Comparison of ENCODE assay signal across 7 cellular contexts in the genomic region with DNA sequence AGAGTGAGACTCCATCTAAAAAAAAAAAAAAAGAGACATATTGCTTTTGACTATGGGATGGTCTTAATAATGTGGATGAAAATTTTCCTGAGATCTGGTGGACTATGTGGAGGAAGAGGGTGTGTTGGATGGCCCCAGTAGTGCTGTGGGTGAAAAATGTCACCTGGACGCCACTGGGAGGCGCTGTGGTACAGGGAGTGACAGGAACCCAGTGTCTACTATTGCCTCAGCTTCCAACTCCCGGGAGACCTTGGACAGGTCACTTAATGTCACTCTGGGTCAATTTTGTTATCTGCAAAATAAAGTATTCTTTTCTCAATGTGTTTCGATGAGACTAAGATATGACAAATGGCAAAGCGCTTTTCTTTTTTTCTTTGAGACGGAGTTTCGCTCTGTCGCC. TPM values are rescaled to one million over a fixed set of nuclear protein-coding genes. Genes with fewer than 3 reads are reported as not detected.
DNase-seq lines count a peak whose midpoint lies in the region; ATAC-seq and TF ChIP-seq lines count a peak whose summit lies in the region.

No MANE protein-coding gene starts in this region.

- H3K4me1 ChIP-seq in PC-9 (replicated peaks; ENCODE audit: insufficient read depth) (no peaks in the 10 kb centered on the region), cardiac muscle cell (ENCODE audit: low read depth) (peaks cover 15% of the 10 kb centered on the region), prostate gland (replicated peaks) (no peaks in the 10 kb centered on the region)

- H3K4me1 Mint-ChIP-seq in activated naive CD4-positive, alpha-beta T cell treated with anti-CD3 and anti-CD28 coated beads for 36 hours (ENCODE audit: low read depth) = no peaks in the 10 kb centered on the region

- H3K36me3 ChIP-seq in PC-9 (ENCODE audit: low read depth) = no peaks in the 10 kb centered on the region
- H3K36me3 ChIP-seq in cardiac muscle cell = no peaks in the 10 kb centered on the region
- no peaks in the 10 kb centered on the region for H3K36me3 ChIP-seq in prostate gland

- H3K27me3 Mint-ChIP-seq in activated naive CD4-positive, alpha-beta T cell treated with anti-CD3 and anti-CD28 coated beads for 36 hours (ENCODE audit: low read depth) = peaks cover 13% of the 10 kb centered on the region

- no peak overlapping the region for H3K27ac ChIP-seq in PC-9
- H3K27ac ChIP-seq in cardiac muscle cell = no peak overlapping the region
- no peak overlapping the region for H3K27ac ChIP-seq in prostate gland

- H3K4me2 ChIP-seq in PC-9 = no peak overlapping the region

- H3K79me2 ChIP-seq in PC-9 (ENCODE audit: low read depth) = no peaks in the 10 kb centered on the region

- no peaks in the 10 kb centered on the region for H3K9me3 ChIP-seq in PC-9 (ENCODE audit: insufficient read depth, low read depth)
- no peaks in the 10 kb centered on the region for H3K9me3 ChIP-seq in cardiac muscle cell (ENCODE audit: low read depth)
- no peaks in the 10 kb centered on the region for H3K9me3 ChIP-seq in prostate gland

- no peaks in the 10 kb centered on the region for H3K9me3 Mint-ChIP-seq in activated naive CD4-positive, alpha-beta T cell treated with anti-CD3 and anti-CD28 coated beads for 36 hours

- POLR2A ChIA-PET in PC-9 (lab: Charles Lee; ENCODE audit: unreplicated experiment) = no interaction called here

- intact Hi-C loops in PC-9 (cut with micrococcal nuclease; ENCODE audit: unreplicated experiment) (loop anchor here (10.0 kb wide), 1 partner anchor 340 kb away; no protein-coding TSS in a partner anchor), prostate gland (cut with DNase I) (loop anchor here (5.0 kb wide), 1 partner anchor 337 kb away; no protein-coding TSS in a partner anchor)
- intact Hi-C loops in activated naive CD4-positive, alpha-beta T cell treated with anti-CD3 and anti-CD28 coated beads for 36 hours (cut with micrococcal nuclease) = loop anchor here (1.0 to 10.0 kb wide), 5 partner anchors 76 to 560 kb away; no protein-coding TSS in a partner anchor

- H3K27ac Mint-ChIP-seq in activated naive CD4-positive, alpha-beta T cell treated with anti-CD3 and anti-CD28 coated beads for 36 hours = no peak overlapping the region

- CTCF ChIA-PET in PC-9 (lab: Charles Lee) = interaction anchor here (0.6 to 0.7 kb wide), 2 partner anchors 1803 to 1986 kb away, joined by 3 to 4 read pairs; no protein-coding TSS in a partner anchor
- CTCF ChIA-PET in activated naive CD4-positive, alpha-beta T cell treated with anti-CD3 and anti-CD28 coated beads for 36 hours (lab: Charles Lee) = interaction anchor here (0.7 to 2.9 kb wide), 8 partner anchors 149 to 1143 kb away, joined by 3 to 21 read pairs (median 3); no protein-coding TSS in a partner anchor

- ATAC-seq in HG03103 (IDR thresholded peaks at IDR 0.05; ENCODE audit: low read depth, unreplicated experiment) (peak; percentile 65), GM18858 (IDR thresholded peaks at IDR 0.05; ENCODE audit: unreplicated experiment) (no peak)

- TF ChIP-seq POLR2A in prostate gland (IDR thresholded peaks at IDR 0.05) = no peak

- H3K4me3 ChIP-seq in PC-9 = no peak overlapping the region
- no peak overlapping the region for H3K4me3 ChIP-seq in cardiac muscle cell
- H3K4me3 ChIP-seq in prostate gland = no peak overlapping the region

- TF ChIP-seq CTCF in PC-9 (conservative IDR thresholded peaks at IDR 0.05) = peak; percentile 73
- peak; percentile 68 for TF ChIP-seq CTCF in cardiac muscle cell (IDR thresholded peaks at IDR 0.05; ENCODE audit: low read depth, low read length)
- TF ChIP-seq CTCF in prostate gland (IDR thresholded peaks at IDR 0.05) = peak; percentile 26 to 78 (median 68)

- H3F3A ChIP-seq in PC-9 (ENCODE audit: insufficient read depth, low read depth) = no peaks in the 10 kb centered on the region

- no peaks in the 10 kb centered on the region for H3K9me2 ChIP-seq in PC-9 (ENCODE audit: insufficient read depth)

- no peaks in the 10 kb centered on the region for H4K20me1 ChIP-seq in PC-9 (ENCODE audit: insufficient read depth)

- H3K36me3 Mint-ChIP-seq in activated naive CD4-positive, alpha-beta T cell treated with anti-CD3 and anti-CD28 coated beads for 36 hours (ENCODE audit: low read depth) = no peaks in the 10 kb centered on the region

- no peak overlapping the region for H2AFZ ChIP-seq in PC-9

- DNase-seq in GF-D8 (lab: John Stamatoyannopoulos, UW) (peak; percentile 22), PC-9 (peak in 1 of 2 experiments; percentile 28), cardiac muscle cell (ENCODE audit: low read depth in 1 of 2, low spot score in 1 of 2) (peak; percentile 72 to 75), prostate gland (ENCODE audit: low spot score) (peak; percentile 46)
- peak; percentile 78 for DNase-seq in activated naive CD4-positive, alpha-beta T cell treated with anti-CD3 and anti-CD28 coated beads for 36 hours

- WGBS in prostate gland = 59% methylated on average over 8 of the region's 8 CpGs

- no TSS peak for BruUV-seq in PC-9 (replicated peaks; lab: Mats Ljungman, UMichigan)

- peaks cover 57% of the 10 kb centered on the region for H3K27me3 ChIP-seq in PC-9 (ENCODE audit: insufficient read depth, low read depth)
- H3K27me3 ChIP-seq in cardiac muscle cell = no peaks in the 10 kb centered on the region
- no peaks in the 10 kb centered on the region for H3K27me3 ChIP-seq in prostate gland (replicated peaks; ENCODE audit: insufficient read depth)

- H3K4me3 Mint-ChIP-seq in activated naive CD4-positive, alpha-beta T cell treated with anti-CD3 and anti-CD28 coated beads for 36 hours = no peak overlapping the region

RNA-seq across cellular contexts. Expression of a gene that starts 27.7 kb away (rescaled TPM):
- 17.0 and 22.7 TPM in 2 replicates for total RNA-seq in PC-9 (2021)
- 10 to 100 TPM; 23.8 to 25.0 TPM for total RNA-seq in activated naive CD4-positive, alpha-beta T cell treated with anti-CD3 and anti-CD28 coated beads for 36 hours
- 23.0 and 34.3 TPM in 2 replicates for total RNA-seq in cardiac muscle cell
- 67.0 and 107 TPM in 2 replicates for polyA plus RNA-seq in cardiac muscle cell
- total RNA-seq in prostate gland = 10 to 100 TPM; 13.0 to 33.0 TPM
